In genomic region chr19:35995655-35995993, GRCh38 we compare ENCODE assay signal across 8 cellular contexts. TPM values are rescaled to one million over a fixed set of nuclear protein-coding genes. Genes with fewer than 3 reads are reported as not detected.
DNase-seq lines count a peak whose midpoint lies in the region; ATAC-seq and TF ChIP-seq lines count a peak whose summit lies in the region.

No MANE protein-coding gene starts in this region.

- peaks cover 25% of the 10 kb centered on the region for H3K4me1 Mint-ChIP-seq in T-helper 17 cell

- peak overlapping the region; percentile 49 for H3K27ac Mint-ChIP-seq in T-helper 17 cell

- peaks cover 17% of the 10 kb centered on the region for H3K4me1 ChIP-seq in effector memory CD4-positive, alpha-beta T cell (ENCODE audit: control insufficient read depth, insufficient read depth, low read length, poor library complexity, severe bottlenecking)
- H3K4me1 ChIP-seq in mononuclear cell (ENCODE audit: insufficient read depth, low read length) (peaks cover 29% of the 10 kb centered on the region), transverse colon (peaks cover 20 to 35% (median 33%) of the 10 kb centered on the region in 4 donors)

- in situ Hi-C loops in transverse colon (cut with MboI; ENCODE audit: low pct_ligation_motif_present in 1 of 4, low pct_unique_long_range_greater_than_20kb in 1 of 4, low sequenced_read_pairs in 3 of 4): no loop called here

- H3K9me3 ChIP-seq in T-helper 17 cell (ENCODE audit: control insufficient read depth, low read length, poor library complexity, severe bottlenecking) (no peaks in the 10 kb centered on the region), mononuclear cell (ENCODE audit: low read depth, low read length) (no peaks in the 10 kb centered on the region), transverse colon (no peaks in the 10 kb centered on the region)
- no peaks in the 10 kb centered on the region for H3K9me3 ChIP-seq in effector memory CD4-positive, alpha-beta T cell (ENCODE audit: control insufficient read depth, low read length)

- TF ChIP-seq EP300 in transverse colon (IDR thresholded peaks at IDR 0.05; ENCODE audit: low read depth): no peak

- DNase-seq in COR-L47 (lab: John Stamatoyannopoulos, UW): peak; percentile 25
- DNase-seq in T-helper 17 cell: no peak
- peak in 1 of 3 donors; percentile 24 for DNase-seq in effector memory CD4-positive, alpha-beta T cell
- peak; percentile 58 for DNase-seq in transverse colon
- DNase-seq in cortex of kidney (lab: John Stamatoyannopoulos, UW): no peak

- H3K36me3 Mint-ChIP-seq in T-helper 17 cell (ENCODE audit: low read depth): no peaks in the 10 kb centered on the region

- peak overlapping the region; percentile 69 for H3K27ac ChIP-seq in effector memory CD4-positive, alpha-beta T cell (ENCODE audit: insufficient read depth, low read length, poor library complexity, severe bottlenecking)
- H3K27ac ChIP-seq in transverse colon: peak overlapping the region; percentile 88 to 92 (median 90)

- peak overlapping the region; percentile 97 for H3K4me3 Mint-ChIP-seq in T-helper 17 cell

- H3K27me3 Mint-ChIP-seq in T-helper 17 cell: no peaks in the 10 kb centered on the region

- no peak for TF ChIP-seq POLR2A in transverse colon (IDR thresholded peaks at IDR 0.05)

- no peaks in the 10 kb centered on the region for H3K27me3 ChIP-seq in effector memory CD4-positive, alpha-beta T cell (replicated peaks; ENCODE audit: control insufficient read depth, insufficient read depth, low read length, poor library complexity, severe bottlenecking)
- H3K27me3 ChIP-seq in mononuclear cell (ENCODE audit: insufficient read depth, low read length) (no peaks in the 10 kb centered on the region), transverse colon (no peaks in the 10 kb centered on the region)

- intact Hi-C loops in transverse colon (cut with DNase I; ENCODE audit: low total_unique reads): loop anchor here (5.0 kb wide), 1 partner anchor 57 kb away; the partner anchor contains the start of genes THAP8 and WDR62

- WGBS in transverse colon (ENCODE audit: low coverage in 1 of 2), 2 donors: 0% methylated on average over 18 of the region's 18 CpGs; no CpG with 5 or more reads in 1 of the 2 donors

- H3K36me3 ChIP-seq in effector memory CD4-positive, alpha-beta T cell (ENCODE audit: control insufficient read depth, insufficient read depth, low read length): no peaks in the 10 kb centered on the region
- H3K36me3 ChIP-seq in transverse colon: no peaks in the 10 kb centered on the region

- peak overlapping the region; percentile 87 for H3K4me3 ChIP-seq in effector memory CD4-positive, alpha-beta T cell (ENCODE audit: insufficient read depth, low read depth, low read length, poor library complexity, severe bottlenecking)
- peak overlapping the region; percentile 70 for H3K4me3 ChIP-seq in mononuclear cell (ENCODE audit: low read length)
- H3K4me3 ChIP-seq in transverse colon: peak overlapping the region; percentile 72 to 84 (median 80)

- ATAC-seq in GM19324 (IDR thresholded peaks at IDR 0.05; ENCODE audit: low FRiP score, unreplicated experiment) (peak; percentile 27), HG03460 (IDR thresholded peaks at IDR 0.05; ENCODE audit: unreplicated experiment) (peak; percentile 40), T-helper 17 cell (peak; percentile 46)

- no peak for TF ChIP-seq CTCF in transverse colon (IDR thresholded peaks at IDR 0.05)

RNA-seq across cellular contexts. Expression of gene SDHAF1, which starts 0.6 kb away (rescaled TPM):
- total RNA-seq in T-helper 17 cell (1 to 10 TPM; 6.2 to 6.9 TPM), mononuclear cell (8.3 TPM), transverse colon (10 to 100 TPM; 30.3 to 83.8 (median 55.4) TPM)

RNA-seq across cellular contexts. Expression of gene SYNE4, which starts 13.0 kb away (rescaled TPM):
- 1 to 10 TPM; 1.8 to 2.0 TPM for total RNA-seq in T-helper 17 cell
- 0.10 TPM for total RNA-seq in mononuclear cell
- total RNA-seq in transverse colon: 1 to 10 TPM in 3 of 4 donors, not detected in 1; 1.2 to 9.0 (median 2.9) TPM

RNA-seq across cellular contexts. Expression of gene ALKBH6, which starts 18.4 kb away (rescaled TPM):
- total RNA-seq in T-helper 17 cell (10 to 100 TPM; 33.3 to 34.2 TPM), mononuclear cell (6.6 TPM), transverse colon (100 to 1,000 TPM in 2 of 4 donors, 10 to 100 TPM in 2; 27.6 to 151 (median 83.2) TPM)

RNA-seq across cellular contexts. Expression of gene CLIP3, which starts 37.0 kb away (rescaled TPM):
- total RNA-seq in T-helper 17 cell (1 to 10 TPM; 3.8 TPM), mononuclear cell (0.10 TPM), transverse colon (10 to 100 TPM in 3 of 4 donors, 1 to 10 TPM in 1; 7.0 to 37.6 (median 23.5) TPM)

RNA-seq across cellular contexts. Expression of gene THAP8, which starts 58.5 kb away (rescaled TPM):
- 1 to 10 TPM in 1 of 2 donors, under 1 TPM in 1; 0.60 to 1.8 TPM for total RNA-seq in T-helper 17 cell
- total RNA-seq in mononuclear cell: 0.42 TPM
- total RNA-seq in transverse colon: 10 to 100 TPM in 2 of 4 donors, 1 to 10 TPM in 1, not detected in 1; 9.5 to 64.1 (median 11.2) TPM

Comparison
In these comparisons a context has a peak if more than half of its experiments do, and no peak if none do; other contexts are left out.
1. DNase-seq: peak in COR-L47 (single experiment) and transverse colon (single experiment); none in T-helper 17 cell (0 of 3) and cortex of kidney (single experiment).
2. Peak in every context shown above with its lines, with median percentiles within 50 percentile points of each other: ATAC-seq and H3K4me3 ChIP-seq.